Comparison of ENCODE assay signal across 8 cellular contexts in genomic region chr17:78412403-78412802, GRCh38. TPM values are rescaled to one million over a fixed set of nuclear protein-coding genes. Genes with fewer than 3 reads are reported as not detected.
DNase-seq lines count a peak whose midpoint lies in the region; ATAC-seq and TF ChIP-seq lines count a peak whose summit lies in the region.

No MANE protein-coding gene starts in this region.

- H3K9me3 ChIP-seq in BE2C = no peaks in the 10 kb centered on the region
- H3K9me3 ChIP-seq in adrenal gland (replicated peaks in 1 of 3) = no peaks in the 10 kb centered on the region

- WGBS in adrenal gland, 4 donors = 84 to 93% (median 87%) methylated on average over 5 to 10 of the region's 10 CpGs

- H3K4me1 Mint-ChIP-seq in activated CD4-positive, alpha-beta T cell treated with anti-CD3 and anti-CD28 coated beads, Interleukin-2, amount 10 ng/mL, durations not matched to agents 24 days and 14 days = peaks cover 84% of the 10 kb centered on the region
- H3K4me1 Mint-ChIP-seq in glutamatergic neuron (ENCODE audit: low read depth, unreplicated experiment) = peaks cover 57% of the 10 kb centered on the region
- peaks cover 26 to 57% of the 10 kb centered on the region in 2 donors for H3K4me1 Mint-ChIP-seq in stimulated activated naive B cell treated with anti-CD40 and anti-IgM and Interleukin-4, amounts not matched to agents 10 μg/mL and 1 μg/mL and 100 μg/mL, for 72 hours

- DNase-seq in BE2C (no peak), H7 (peak; percentile 81), glutamatergic neuron (peak; percentile 41), adrenal gland (no peak), globus pallidus (ENCODE audit: low spot score) (no peak), left colon (no peak)
- peak; percentile 86 for DNase-seq in activated CD4-positive, alpha-beta T cell treated with anti-CD3 and anti-CD28 coated beads, Interleukin-2, amount 10 ng/mL, durations not matched to agents 24 days and 14 days
- DNase-seq in stimulated activated naive B cell treated with anti-CD40 and anti-IgM and Interleukin-4, amounts not matched to agents 10 μg/mL and 1 μg/mL and 100 μg/mL, for 72 hours = no peak

- H3K4me3 ChIP-seq in BE2C (ENCODE audit: low read depth, low read length) (no peak overlapping the region), H7 (ENCODE audit: insufficient read depth, low read depth, low read length) (no peak overlapping the region), adrenal gland (no peak overlapping the region)

- no peak for TF ChIP-seq POLR2A in adrenal gland (IDR thresholded peaks at IDR 0.05)

- peak overlapping the region; percentile 95 for H3K27ac Mint-ChIP-seq in activated CD4-positive, alpha-beta T cell treated with anti-CD3 and anti-CD28 coated beads, Interleukin-2, amount 10 ng/mL, durations not matched to agents 24 days and 14 days
- H3K27ac Mint-ChIP-seq in glutamatergic neuron (ENCODE audit: unreplicated experiment) = peak overlapping the region; percentile 34
- peak overlapping the region; percentile 42 for H3K27ac Mint-ChIP-seq in stimulated activated naive B cell treated with anti-CD40 and anti-IgM and Interleukin-4, amounts not matched to agents 10 μg/mL and 1 μg/mL and 100 μg/mL, for 72 hours

- peak; percentile 38 to 51 for ATAC-seq in stimulated activated naive B cell treated with anti-CD40 and anti-IgM and Interleukin-4, amounts not matched to agents 10 μg/mL and 1 μg/mL and 100 μg/mL, for 72 hours (replicated peaks)
- no peak for ATAC-seq in left colon

- H3K36me3 ChIP-seq in BE2C = peaks cover 37% of the 10 kb centered on the region
- peaks cover 17% of the 10 kb centered on the region for H3K36me3 ChIP-seq in H7 (replicated peaks; ENCODE audit: control insufficient read depth, insufficient read depth, low read length)
- H3K36me3 ChIP-seq in adrenal gland (replicated peaks in 1 of 2) = no peaks in the 10 kb centered on the region

- H3K9me3 Mint-ChIP-seq in activated CD4-positive, alpha-beta T cell treated with anti-CD3 and anti-CD28 coated beads, Interleukin-2, amount 10 ng/mL, durations not matched to agents 24 days and 14 days = no peaks in the 10 kb centered on the region
- H3K9me3 Mint-ChIP-seq in glutamatergic neuron (ENCODE audit: unreplicated experiment) = no peaks in the 10 kb centered on the region
- no peaks in the 10 kb centered on the region for H3K9me3 Mint-ChIP-seq in stimulated activated naive B cell treated with anti-CD40 and anti-IgM and Interleukin-4, amounts not matched to agents 10 μg/mL and 1 μg/mL and 100 μg/mL, for 72 hours

- peaks cover 46% of the 10 kb centered on the region for H3K36me3 Mint-ChIP-seq in activated CD4-positive, alpha-beta T cell treated with anti-CD3 and anti-CD28 coated beads, Interleukin-2, amount 10 ng/mL, durations not matched to agents 24 days and 14 days (ENCODE audit: low read depth)
- H3K36me3 Mint-ChIP-seq in glutamatergic neuron (ENCODE audit: unreplicated experiment) = no peaks in the 10 kb centered on the region
- H3K36me3 Mint-ChIP-seq in stimulated activated naive B cell treated with anti-CD40 and anti-IgM and Interleukin-4, amounts not matched to agents 10 μg/mL and 1 μg/mL and 100 μg/mL, for 72 hours = peaks cover 41 to 48% of the 10 kb centered on the region in 2 donors

- no peaks in the 10 kb centered on the region for H3K27me3 Mint-ChIP-seq in activated CD4-positive, alpha-beta T cell treated with anti-CD3 and anti-CD28 coated beads, Interleukin-2, amount 10 ng/mL, durations not matched to agents 24 days and 14 days
- peaks cover 8% of the 10 kb centered on the region for H3K27me3 Mint-ChIP-seq in glutamatergic neuron (ENCODE audit: unreplicated experiment)
- no peaks in the 10 kb centered on the region for H3K27me3 Mint-ChIP-seq in stimulated activated naive B cell treated with anti-CD40 and anti-IgM and Interleukin-4, amounts not matched to agents 10 μg/mL and 1 μg/mL and 100 μg/mL, for 72 hours

- intact Hi-C loops in activated CD4-positive, alpha-beta T cell treated with anti-CD3 and anti-CD28 coated beads, Interleukin-2, amount 10 ng/mL, durations not matched to agents 24 days and 14 days (cut with micrococcal nuclease) = no loop called here
- intact Hi-C loops in adrenal gland (cut with DNase I) (no loop called here), left colon (cut with DNase I, micrococcal nuclease) (no loop called here)

- H3K4me1 ChIP-seq in BE2C (peaks cover 3% of the 10 kb centered on the region; the same call in 1 of the 2 replicates), adrenal gland (replicated peaks in 1 of 2) (peaks cover 11 to 56% of the 10 kb centered on the region in 2 donors)

- peak overlapping the region; percentile 85 for H3K4me3 Mint-ChIP-seq in activated CD4-positive, alpha-beta T cell treated with anti-CD3 and anti-CD28 coated beads, Interleukin-2, amount 10 ng/mL, durations not matched to agents 24 days and 14 days
- H3K4me3 Mint-ChIP-seq in glutamatergic neuron (ENCODE audit: unreplicated experiment) = no peak overlapping the region
- no peak overlapping the region for H3K4me3 Mint-ChIP-seq in stimulated activated naive B cell treated with anti-CD40 and anti-IgM and Interleukin-4, amounts not matched to agents 10 μg/mL and 1 μg/mL and 100 μg/mL, for 72 hours

- TF ChIP-seq CTCF in BE2C (IDR thresholded peaks at IDR 0.05; ENCODE audit: low read depth, low read length) (peak; percentile 58), glutamatergic neuron (IDR thresholded peaks at IDR 0.05; ENCODE audit: partially characterized antibody, unreplicated experiment) (peak; percentile 65), adrenal gland (IDR thresholded peaks at IDR 0.05) (peak in 3 of 6 experiments; percentile 8 to 16 (median 10))

- peak overlapping the region in 2 of 5 donors; percentile 38 to 92 for H3K27ac ChIP-seq in adrenal gland

- H3K27me3 ChIP-seq in BE2C = no peaks in the 10 kb centered on the region
- no peaks in the 10 kb centered on the region for H3K27me3 ChIP-seq in H7 (ENCODE audit: control insufficient read depth, insufficient read depth, low read length)
- no peaks in the 10 kb centered on the region for H3K27me3 ChIP-seq in adrenal gland

RNA-seq across cellular contexts. Expression of gene PGS1, which starts 34.0 kb away (rescaled TPM):
- polyA plus RNA-seq in BE2C (2012; ENCODE audit: insufficient read depth, insufficient read length, low read depth) = 66.0 TPM
- 63.7 and 71.8 TPM in 2 replicates for total RNA-seq in H7 (2014; rRNA removed; shearing (Covaris generic))
- total RNA-seq in activated CD4-positive, alpha-beta T cell treated with anti-CD3 and anti-CD28 coated beads, Interleukin-2, amount 10 ng/mL, durations not matched to agents 24 days and 14 days = 65.6 and 67.8 TPM in 2 replicates
- total RNA-seq in glutamatergic neuron (ENCODE audit: unreplicated experiment) = 50.2 TPM
- total RNA-seq in adrenal gland = 10 to 100 TPM; 27.9 to 64.5 (median 34.9) TPM
- polyA plus RNA-seq in adrenal gland = 10 to 100 TPM; 11.9 to 26.9 (median 21.9) TPM
- total RNA-seq in left colon = 10 to 100 TPM; 37.6 to 44.5 TPM

RNA-seq across cellular contexts. Expression of gene SOCS3, which starts 52.5 kb away (rescaled TPM):
- 0.52 TPM for polyA plus RNA-seq in BE2C (2012; ENCODE audit: insufficient read depth, insufficient read length, low read depth)
- 13.3 and 26.9 TPM in 2 replicates for total RNA-seq in H7 (2014; rRNA removed; shearing (Covaris generic))
- total RNA-seq in activated CD4-positive, alpha-beta T cell treated with anti-CD3 and anti-CD28 coated beads, Interleukin-2, amount 10 ng/mL, durations not matched to agents 24 days and 14 days = 78.3 and 81.5 TPM in 2 replicates
- total RNA-seq in glutamatergic neuron (ENCODE audit: unreplicated experiment) (3.1 TPM), adrenal gland (100 to 1,000 TPM in 3 of 8 donors, 10 to 100 TPM in 3, 1 to 10 TPM in 2; 5.3 to 114 (median 60.3) TPM), left colon (10 to 100 TPM; 11.6 to 33.1 TPM)
- 10 to 100 TPM in 2 of 3 donors, 1 to 10 TPM in 1; 4.8 to 96.5 (median 15.4) TPM for polyA plus RNA-seq in adrenal gland

Comparison
In these comparisons a context has a peak if more than half of its experiments do, and no peak if none do; other contexts are left out.
1. DNase-seq: peak in H7 (single experiment), activated CD4-positive, alpha-beta T cell treated with anti-CD3 and anti-CD28 coated beads, Interleukin-2, amount 10 ng/mL, durations not matched to agents 24 days and 14 days (single experiment) and glutamatergic neuron (single experiment); none in BE2C (single experiment), stimulated activated naive B cell treated with anti-CD40 and anti-IgM and Interleukin-4, amounts not matched to agents 10 μg/mL and 1 μg/mL and 100 μg/mL, for 72 hours (single experiment), adrenal gland (0 of 7), globus pallidus (single experiment) and left colon (0 of 2).
2. H3K27ac Mint-ChIP-seq: peak in every context shown above with its lines; median percentile 95 in activated CD4-positive, alpha-beta T cell treated with anti-CD3 and anti-CD28 coated beads, Interleukin-2, amount 10 ng/mL, durations not matched to agents 24 days and 14 days; 42 in stimulated activated naive B cell treated with anti-CD40 and anti-IgM and Interleukin-4, amounts not matched to agents 10 μg/mL and 1 μg/mL and 100 μg/mL, for 72 hours; 34 in glutamatergic neuron.